ENCODE assay signal across 34 cellular contexts in the genomic region with DNA sequence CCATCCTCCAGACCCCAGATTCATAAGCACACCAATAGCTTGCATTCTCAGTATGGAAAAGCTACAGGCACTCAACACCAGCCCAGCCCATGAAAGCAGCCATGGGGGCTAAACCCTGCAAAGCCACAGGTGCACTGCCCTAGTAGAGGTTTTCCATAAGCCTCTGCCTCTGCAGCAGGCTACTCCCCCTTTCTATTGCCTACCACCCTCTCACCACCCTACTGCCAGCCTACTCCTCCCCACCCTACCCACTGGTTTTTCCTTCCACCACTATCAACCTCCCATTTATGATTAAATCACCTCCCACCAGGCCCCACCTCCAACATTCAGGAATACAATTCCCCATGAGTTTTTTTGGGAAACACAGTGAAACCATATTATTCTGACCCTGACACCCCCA.
"Had no signal": no experiment of that assay in that cellular context is flagged by ENCODE, and none has a peak within 500 bp of the region (broad histone marks: within the 10 kb centered on the region; RNA-seq: fewer than 3 reads in every experiment).

No MANE protein-coding gene starts in this region.

- H3K9me3 ChIP-seq: MG63 had no signal

- H3K27ac ChIP-seq: KMS-11 had no signal

- H3K36me3 ChIP-seq: MG63 had no signal

- H3K4me3 ChIP-seq: MG63 had no signal

- H3K27me3 ChIP-seq: MG63 had no signal

- DNase-seq: Karpas-422, Kasumi-1, KG1, MG63, MM.1S, MV-4-11, NCI-H1048, NCI-H1092, NCI-H1092 treated with DMSO at 0.1 percent for 48 hours, NCI-H1105, NCI-H1105 treated with DMSO at 0.1 percent for 48 hours, NCI-H1417, NCI-H1417 treated with DMSO at 0.1 percent for 48 hours, NCI-H1436, NCI-H1436 treated with DMSO at 0.1 percent for 48 hours, NCI-H146, NCI-H1694, NCI-H1694 treated with DMSO at 0.1 percent for 48 hours, NCI-H187, NCI-H187 treated with DMSO at 0.1 percent for 48 hours, NCI-H1930, NCI-H2029, NCI-H2029 treated with DMSO at 0.1 percent for 48 hours, NCI-H2081, NCI-H2081 treated with DMSO at 0.1 percent for 48 hours, NCI-H2107, NCI-H2171, NCI-H2171 treated with DMSO at 0.1 percent for 48 hours, NCI-H2227 treated with DMSO at 0.1 percent for 48 hours, NCI-H345, NCI-H446, NCI-H446 treated with DMSO at 0.1 percent for 48 hours, NCI-H510A had no signal
